ENCODE assay signal across 24 cellular contexts in the genomic region with DNA sequence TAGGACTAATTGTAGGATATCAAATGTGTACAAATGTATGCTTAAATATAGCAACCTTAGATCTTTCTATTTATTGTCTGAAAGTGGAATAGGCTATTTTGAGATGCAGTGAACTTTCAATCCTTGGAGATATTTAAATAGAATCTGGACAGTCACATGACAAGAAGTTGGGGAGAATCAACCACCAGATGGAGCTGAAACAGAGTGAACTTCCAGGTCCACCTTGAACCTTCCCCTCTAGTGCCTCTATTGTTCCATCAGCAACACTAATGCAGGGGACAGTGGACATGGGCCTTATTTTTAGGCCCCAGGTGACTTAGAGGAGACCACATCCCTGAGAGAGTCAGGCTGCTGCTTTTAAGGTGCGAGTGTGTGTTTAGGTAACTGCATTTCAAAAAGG.
DNase-seq lines count a peak whose midpoint lies in the region; ATAC-seq and TF ChIP-seq lines count a peak whose summit lies in the region.
"Had no signal": no experiment of that assay in that cellular context is flagged by ENCODE, and none has a peak within 500 bp of the region (broad histone marks: within the 10 kb centered on the region; RNA-seq: fewer than 3 reads in every experiment).

No MANE protein-coding gene starts in this region.

- TF ChIP-seq CTCF in AG09319 (IDR thresholded peaks at IDR 0.05; ENCODE audit: low read depth, low read length), result peak; percentile 21
- TF ChIP-seq CTCF in fibroblast of pulmonary artery (IDR thresholded peaks at IDR 0.05; ENCODE audit: low read length, missing control alignments), result no peak

- peak; percentile 49; the same call in 1 of the 3 replicates for ATAC-seq in SK-N-SH treated with all-trans-retinoic acid at 6 μM for 48 hours
- no peak for ATAC-seq in GM19035 (IDR thresholded peaks at IDR 0.05; ENCODE audit: unreplicated experiment)
- no peak for ATAC-seq in HG03039 (IDR thresholded peaks at IDR 0.05; ENCODE audit: unreplicated experiment)
- ATAC-seq: gastrocnemius medialis; naive thymus-derived CD8-positive, alpha-beta T cell; psoas muscle; stimulated activated naive CD8-positive, alpha-beta T cell treated with anti-CD3 and anti-CD28 coated beads, Interleukin-15, amount 100 ng/mL, for 72 hours had no signal

- DNase-seq in AG09319 (ENCODE audit: extremely low read depth, low read depth), result no peak
- peak; percentile 7 for DNase-seq in HCEC 1CT
- peak; percentile 17 for DNase-seq in fibroblast of pulmonary artery (ENCODE audit: low read depth)
- no peak for DNase-seq in NK-92 (lab: John Stamatoyannopoulos, UW; ENCODE audit: unreplicated experiment)
- no peak for DNase-seq in EL
- DNase-seq: activated CD4-positive, alpha-beta T cell treated with anti-CD3 and anti-CD28 coated beads, Interleukin-2, amount 10 ng/mL, durations not matched to agents 7 days and 5 days; activated T-cell treated with anti-CD3 and anti-CD28 coated beads for 4 hours; DMS53; effector CD8-positive, alpha-beta T cell; gastrocnemius medialis; KBM-7; naive thymus-derived CD8-positive, alpha-beta T cell; NCI-H1105 treated with DMSO at 0.1 percent for 48 hours; NCI-H2227 treated with DMSO at 0.1 percent for 48 hours; psoas muscle; SIG-M5; stimulated activated naive CD8-positive, alpha-beta T cell treated with anti-CD3 and anti-CD28 coated beads, Interleukin-15, amount 100 ng/mL, for 72 hours; T1000 had no signal

- no peak overlapping the region for H3K4me3 ChIP-seq in fibroblast of pulmonary artery (replicated peaks; ENCODE audit: low read depth, low read length)
- H3K4me3 ChIP-seq: BLaER1 treated with 17β-estradiol and CSF1 and Interleukin-3, amounts not matched to agents 10 nM and 100 nM; cardiac muscle cell; gastrocnemius medialis; psoas muscle; vagina had no signal

TF ChIP-seq in SK-N-SH treated with all-trans-retinoic acid at 6 μM for 48 hours, 23 proteins besides CTCF, POLR2A, EP300 and RAD21:
- TF ChIP-seq ZC3H10 (CRISPR knock-in tag; IDR thresholded peaks at IDR 0.05), result no peak

Comparison
In these comparisons a context has a peak if more than half of its experiments do, and no peak if none do; other contexts are left out.
1. DNase-seq: peak in HCEC 1CT (single experiment) and fibroblast of pulmonary artery (single experiment); none in AG09319 (single experiment), NK-92 (single experiment) and EL (single experiment).